ENCODE assay signal across 3 cellular contexts in the genomic region with DNA sequence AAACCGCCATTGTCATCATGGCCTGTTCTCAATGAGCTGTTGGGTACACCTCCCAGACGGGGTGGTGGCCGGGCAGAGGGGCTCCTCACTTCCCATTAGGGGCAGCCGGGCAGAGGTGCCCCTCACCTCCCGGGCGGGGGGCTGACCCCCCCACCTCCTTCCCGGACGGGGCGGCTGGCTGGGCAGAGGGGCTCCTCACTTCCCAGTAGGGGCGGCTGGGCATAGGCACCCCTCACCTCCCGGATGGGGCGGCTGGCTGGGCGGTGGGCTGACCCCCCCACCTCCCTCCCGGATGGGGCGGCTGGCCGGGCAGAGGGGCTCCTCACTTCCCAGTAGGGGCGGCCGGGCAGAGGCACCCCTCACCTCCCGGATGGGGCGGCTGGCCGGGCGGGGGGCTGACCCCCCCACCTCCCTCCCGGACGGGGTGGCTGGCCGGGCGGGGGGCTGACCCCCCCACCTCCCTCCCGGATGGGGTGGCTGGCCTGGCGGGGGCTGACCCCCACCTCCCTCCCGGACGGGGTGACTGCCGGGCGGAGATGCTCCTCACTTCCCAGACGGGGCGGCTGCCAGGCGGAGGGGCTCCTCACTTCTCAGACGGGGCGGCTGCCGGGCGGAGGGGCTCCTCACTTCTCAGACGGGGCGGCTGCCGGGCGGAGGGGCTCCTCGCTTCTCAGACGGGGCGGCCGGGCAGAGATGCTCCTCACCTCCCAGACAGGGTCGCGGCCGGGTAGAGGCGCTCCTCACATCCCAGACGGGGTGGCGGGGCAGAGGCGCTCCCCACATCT. TPM values are rescaled to one million over a fixed set of nuclear protein-coding genes. Genes with fewer than 3 reads are reported as not detected.
"Had no signal": no experiment of that assay in that cellular context is flagged by ENCODE, and none has a peak within 500 bp of the region (broad histone marks: within the 10 kb centered on the region; RNA-seq: fewer than 3 reads in every experiment).

No MANE protein-coding gene starts in this region.

RNA-seq across cellular contexts. Expression of gene CALCR, which starts 11.4 kb away (rescaled TPM):
- polyA plus RNA-seq: HepG2, IgD-negative memory B cell, IMR-90 had no signal
